In genomic region chr1:114511048-114511785, GRCh38 we compare ENCODE assay signal across 8 cellular contexts. TPM values are rescaled to one million over a fixed set of nuclear protein-coding genes. Genes with fewer than 3 reads are reported as not detected.
DNase-seq lines count a peak whose midpoint lies in the region; ATAC-seq and TF ChIP-seq lines count a peak whose summit lies in the region.

TRIM33 (minus strand) TSS chr1:114511203; CDS start chr1:114511076, 127 bp downstream.

- H3K4me3 Mint-ChIP-seq in activated CD4-positive, alpha-beta memory T cell treated with anti-CD3 and anti-CD28 coated beads for 36 hours: peak within 1 kb of the TSS; percentile 91

- no peaks in the 10 kb centered on the region for H3K27me3 ChIP-seq in dorsolateral prefrontal cortex
- H3K27me3 ChIP-seq in right lobe of liver: no peaks in the 10 kb centered on the region

- DNase-seq in CD1c-positive myeloid dendritic cell (ENCODE audit: extremely low spot score) (peak; percentile 98), NCI-H748 treated with DMSO at 0.1 percent for 48 hours (lab: John Stamatoyannopoulos, UW) (peak; percentile 73), dorsolateral prefrontal cortex (peak; percentile 76 to 93 (median 88)), right lobe of liver (peak; percentile 94 to 95 (median 94))
- peak; percentile 95 for DNase-seq in activated CD4-positive, alpha-beta memory T cell treated with anti-CD3 and anti-CD28 coated beads for 36 hours
- peak; percentile 90 for DNase-seq in stimulated activated CD4-positive, alpha-beta T cell treated with anti-CD3 and anti-CD28 coated beads, Interleukin-4, amount 100 ng/mL, for 24 hours

- ATAC-seq in GM19397 (IDR thresholded peaks at IDR 0.05; ENCODE audit: unreplicated experiment) (peak; percentile 85), HG03565 (IDR thresholded peaks at IDR 0.05; ENCODE audit: unreplicated experiment) (peak; percentile 68), right lobe of liver (peak; percentile 93 to 96 (median 94))

- H3K36me3 ChIP-seq in right lobe of liver: no peaks in the 10 kb centered on the region

- peaks cover 41% of the 10 kb centered on the region for H3K4me1 Mint-ChIP-seq in activated CD4-positive, alpha-beta memory T cell treated with anti-CD3 and anti-CD28 coated beads for 36 hours (ENCODE audit: low read depth)

- under 1% methylated on average over 25 of the region's 87 CpGs for WGBS in right lobe of liver (ENCODE audit: insufficient coverage, low coverage, low lambda C conversion rate, missing lambda C conversion rate)

- H3K27ac Mint-ChIP-seq in activated CD4-positive, alpha-beta memory T cell treated with anti-CD3 and anti-CD28 coated beads for 36 hours: peak within 1 kb of the TSS; percentile 98

- peaks cover 9% of the 10 kb centered on the region for H3K36me3 Mint-ChIP-seq in activated CD4-positive, alpha-beta memory T cell treated with anti-CD3 and anti-CD28 coated beads for 36 hours

- H3K27ac ChIP-seq in dorsolateral prefrontal cortex: peak within 1 kb of the TSS; percentile 38 to 99 (median 95)
- H3K27ac ChIP-seq in right lobe of liver: peak within 1 kb of the TSS; percentile 80 to 94 (median 94)

- peak in 23 of 56 donors; percentile 2 to 53 (median 21) for TF ChIP-seq CTCF in dorsolateral prefrontal cortex (IDR thresholded peaks at IDR 0.05 in 54 of 56, conservative IDR thresholded peaks at IDR 0.05 in 2 of 56; ENCODE audit: low read depth in 1 of 56, partially characterized antibody in 56 of 56)
- TF ChIP-seq CTCF in right lobe of liver (IDR thresholded peaks at IDR 0.05): no peak

- H3K4me3 ChIP-seq in dorsolateral prefrontal cortex (peak within 1 kb of the TSS; percentile 54 to 100 (median 94)), right lobe of liver (peak within 1 kb of the TSS; percentile 93 to 98 (median 95))

- CTCF ChIA-PET in activated CD4-positive, alpha-beta memory T cell treated with anti-CD3 and anti-CD28 coated beads for 36 hours (lab: Charles Lee): interaction anchor here (1.1 to 2.0 kb wide), 4 partner anchors 70 to 1435 kb away, joined by 3 to 10 read pairs (median 5); partner anchors contain the start of gene BCAS2

- intact Hi-C loops in activated CD4-positive, alpha-beta memory T cell treated with anti-CD3 and anti-CD28 coated beads for 36 hours (cut with micrococcal nuclease): loop anchor here (1.0 to 10.0 kb wide), 9 partner anchors 44 to 1120 kb away; partner anchors contain the start of genes BCAS2, CSDE1, MAGI3 and NRAS
- intact Hi-C loops in dorsolateral prefrontal cortex (cut with DNase I) (loop anchor here (2.0 to 5.0 kb wide), 6 partner anchors 56 to 248 kb away; partner anchors contain the start of genes BCAS2 (in 2 of the 2) and NRAS (in 1 of the 2)), right lobe of liver (cut with DNase I) (no loop called here)

- POLR2A ChIA-PET in activated CD4-positive, alpha-beta memory T cell treated with anti-CD3 and anti-CD28 coated beads for 36 hours (lab: Charles Lee): interaction anchor here (0.8 to 2.2 kb wide), 7 partner anchors 42 to 246 kb away, joined by 3 to 6 read pairs (median 4); partner anchors contain the start of genes CSDE1, DENND2C and NRAS

- H3K4me1 ChIP-seq in right lobe of liver: peaks cover 0 to 31% (median 10%) of the 10 kb centered on the region in 4 donors

- peak; percentile 79 for TF ChIP-seq POLR2A in right lobe of liver (IDR thresholded peaks at IDR 0.05)

- H3K9me3 ChIP-seq in right lobe of liver: no peaks in the 10 kb centered on the region

- H3K9me3 Mint-ChIP-seq in activated CD4-positive, alpha-beta memory T cell treated with anti-CD3 and anti-CD28 coated beads for 36 hours: no peaks in the 10 kb centered on the region

- no peaks in the 10 kb centered on the region for H3K27me3 Mint-ChIP-seq in activated CD4-positive, alpha-beta memory T cell treated with anti-CD3 and anti-CD28 coated beads for 36 hours

RNA-seq across cellular contexts. Expression of gene TRIM33, which starts in this region (rescaled TPM):
- total RNA-seq in activated CD4-positive, alpha-beta memory T cell treated with anti-CD3 and anti-CD28 coated beads for 36 hours: 10 to 100 TPM; 26.9 to 27.9 TPM
- total RNA-seq in dorsolateral prefrontal cortex: 10 to 100 TPM; 39.0 to 71.8 (median 55.0) TPM
- total RNA-seq in right lobe of liver: 10 to 100 TPM; 13.9 to 18.0 (median 15.0) TPM

Comparison
In these comparisons a context has a peak if more than half of its experiments do, and no peak if none do; other contexts are left out.
1. Peak in every context shown above with its lines: DNase-seq, ATAC-seq, H3K4me3 ChIP-seq and H3K27ac ChIP-seq.
2. intact Hi-C loops: an anchor here in activated CD4-positive, alpha-beta memory T cell treated with anti-CD3 and anti-CD28 coated beads for 36 hours (1.0 to 10.0 kb wide) and dorsolateral prefrontal cortex (2.0 to 5.0 kb wide); none called in right lobe of liver.